ENCODE assay signal across 8 cellular contexts in genomic region chr13:52011690-52012511, GRCh38. TPM values are rescaled to one million over a fixed set of nuclear protein-coding genes. Genes with fewer than 3 reads are reported as not detected.
DNase-seq lines count a peak whose midpoint lies in the region; ATAC-seq, FAIRE-seq and TF ChIP-seq lines count a peak whose summit lies in the region.

ALG11 (plus strand) TSS chr13:52012398; CDS start chr13:52012419, 21 bp downstream.

- peaks cover 3% of the 10 kb centered on the region for H4K20me1 ChIP-seq in keratinocyte (ENCODE audit: control insufficient read depth, extremely low read depth, insufficient read depth, low read length)

- peak within 1 kb of the TSS; percentile 78 for H3K27ac ChIP-seq in keratinocyte (ENCODE audit: control insufficient read depth, insufficient read depth, low read length)

- no peaks in the 10 kb centered on the region for H3K9me3 ChIP-seq in keratinocyte (ENCODE audit: control insufficient read depth, low read depth, low read length)

- H2AFZ ChIP-seq in keratinocyte (ENCODE audit: control insufficient read depth, low read length): peak within 1 kb of the TSS; percentile 95

- peak within 1 kb of the TSS; percentile 92 for H3K4me2 ChIP-seq in keratinocyte (ENCODE audit: control insufficient read depth, extremely low read depth, insufficient read depth, low read depth, low read length)

- dilution Hi-C loops in keratinocyte (cut with MboI; ENCODE audit: extremely low pct_ligation_motif_present, low sequenced_read_pairs): no loop called here

- H3K79me2 ChIP-seq in keratinocyte (ENCODE audit: control insufficient read depth, insufficient read depth, low read length): peaks cover 44% of the 10 kb centered on the region

- TF ChIP-seq CTCF in AG09309 (IDR thresholded peaks at IDR 0.05; ENCODE audit: control insufficient read depth, insufficient read depth, low read depth, low read length, missing control alignments): no peak
- TF ChIP-seq CTCF in keratinocyte (optimal IDR thresholded peaks at IDR 0.05 in 1 of 3, IDR thresholded peaks at IDR 0.05 in 1 of 3, conservative IDR thresholded peaks at IDR 0.05 in 1 of 3; ENCODE audit: extremely low read depth in 1 of 3, insufficient read depth in 2 of 3, low read length in 3 of 3): no peak

- H3K36me3 ChIP-seq in keratinocyte (ENCODE audit: control insufficient read depth in 2 of 2, extremely low read depth in 1 of 2, insufficient read depth in 2 of 2, low read length in 2 of 2): no peaks in the 10 kb centered on the region

- peak within 1 kb of the TSS; percentile 83 for H3K9ac ChIP-seq in keratinocyte (ENCODE audit: control insufficient read depth, extremely low read depth, insufficient read depth, low read length)

- H3K4me1 ChIP-seq in keratinocyte (ENCODE audit: control insufficient read depth, extremely low read depth, insufficient read depth, low read length): peaks cover 14% of the 10 kb centered on the region

- FAIRE-seq in keratinocyte (lab: Jason Lieb, UNC): peak; percentile 64

- ATAC-seq in GM19025 (IDR thresholded peaks at IDR 0.05; ENCODE audit: low read depth, unreplicated experiment): peak; percentile 100
- ATAC-seq in HG03342 (IDR thresholded peaks at IDR 0.05; ENCODE audit: unreplicated experiment): peak; percentile 99

- peaks cover 10% of the 10 kb centered on the region for H3K27me3 ChIP-seq in keratinocyte (ENCODE audit: control insufficient read depth, extremely low read depth, insufficient read depth, low read length)

- no peaks in the 10 kb centered on the region for H3K9me1 ChIP-seq in keratinocyte (ENCODE audit: control insufficient read depth, extremely low read depth, insufficient read depth, low read length)

- H3K4me3 ChIP-seq in AG09309 (ENCODE audit: control insufficient read depth, low read depth, low read length): peak within 1 kb of the TSS; percentile 72
- peak within 1 kb of the TSS; percentile 61 to 77 (median 64) for H3K4me3 ChIP-seq in keratinocyte (ENCODE audit: control insufficient read depth in 2 of 3, extremely low read depth in 1 of 3, insufficient read depth in 2 of 3, low read depth in 1 of 3, low read length in 3 of 3)

- peak; percentile 90 for DNase-seq in AG09309 (ENCODE audit: low read depth)
- DNase-seq in NCI-H446 (lab: John Stamatoyannopoulos, UW): peak; percentile 93 to 96
- DNase-seq in activated CD4-positive, CD25-positive, alpha-beta regulatory T cell treated with anti-CD3 and anti-CD28 coated beads, Interleukin-2, amount 50 U/mL, for 16 hours (ENCODE audit: low read depth, low spot score): peak; percentile 99
- DNase-seq in cerebellar cortex (ENCODE audit: low spot score): peak; percentile 99
- DNase-seq in keratinocyte (ENCODE audit: low read depth, low spot score): peak; percentile 56
- peak; percentile 99 for DNase-seq in stimulated activated CD4-positive, alpha-beta T cell treated with anti-CD3 and anti-CD28 coated beads, Interleukin-15, amount 100 ng/mL, for 1 hour (ENCODE audit: low read depth in 1 of 2, low spot score in 1 of 2)

RNA-seq across cellular contexts. Expression of gene ALG11, which starts in this region (rescaled TPM):
- 9.8 to 17.4 TPM (median 14.2 TPM) in 3 replicates for polyA plus RNA-seq in keratinocyte
- 19.7 TPM for polyA plus RNA-seq in keratinocyte (2011; ENCODE audit: low read depth)
- polyA plus RNA-seq in keratinocyte (2011; cell fraction: cytosol; rRNA removed): 3.4 and 7.5 TPM in 2 replicates
- polyA plus RNA-seq in keratinocyte (2011; cell fraction: nucleus; rRNA removed): 17.5 and 24.3 TPM in 2 replicates
- 12.0 and 14.6 TPM in 2 replicates for polyA plus RNA-seq in keratinocyte (2012; ENCODE audit: low replicate concordance)
- polyA minus RNA-seq in keratinocyte: 5.6 to 15.0 TPM (median 12.6 TPM) in 3 replicates
- 7.1 TPM for polyA minus RNA-seq in keratinocyte (2011; cell fraction: cytosol; rRNA and poly(A)+ RNA removed)
- polyA minus RNA-seq in keratinocyte (2011; cell fraction: nucleus; rRNA and poly(A)+ RNA removed): 20.7 and 35.8 TPM in 2 replicates

Comparison
In these comparisons a context has a peak if more than half of its experiments do, and no peak if none do; other contexts are left out.
1. Peak in every context shown above with its lines: DNase-seq, ATAC-seq, H3K4me3 ChIP-seq and H3K27ac ChIP-seq.